In genomic region chr14:55721353-55721752, GRCh38 we compare ENCODE assay signal across 10 cellular contexts.
A peak's percentile ranks its signal among the peaks of the same experiment; 100 is the strongest.
DNase-seq lines count a peak whose midpoint lies in the region; ATAC-seq, FAIRE-seq and TF ChIP-seq lines count a peak whose summit lies in the region.
"Had no signal": no experiment of that assay in that cellular context is flagged by ENCODE, and none has a peak within 500 bp of the region (broad histone marks: within the 10 kb centered on the region; RNA-seq: fewer than 3 reads in every experiment).

No MANE protein-coding gene starts in this region.

- H3K9ac ChIP-seq in keratinocyte (ENCODE audit: control insufficient read depth, extremely low read depth, insufficient read depth, low read length), result no peak overlapping the region

- intact Hi-C loops in adrenal gland (cut with DNase I) (no loop called here), vagina (cut with DNase I) (no loop called here)

- no peak overlapping the region; the same call in 1 of the 2 replicates for H3K4me3 Mint-ChIP-seq in HFFc6
- H3K4me3 Mint-ChIP-seq: activated naive CD8-positive, alpha-beta T cell treated with anti-CD3 and anti-CD28 coated beads, Interleukin-2, amount 10 ng/mL, durations not matched to agents 7 days and 5 days had no signal

- dilution Hi-C loops in keratinocyte (cut with MboI; ENCODE audit: extremely low pct_ligation_motif_present, low sequenced_read_pairs), result no loop called here

- H2AFZ ChIP-seq in keratinocyte (ENCODE audit: control insufficient read depth, low read length), result no peak overlapping the region

- no peak for ATAC-seq in GM21390 (IDR thresholded peaks at IDR 0.05; ENCODE audit: unreplicated experiment)

- H3K36me3 Mint-ChIP-seq in HFFc6 (ENCODE audit: low read depth), result no peaks in the 10 kb centered on the region
- H3K36me3 Mint-ChIP-seq: activated naive CD8-positive, alpha-beta T cell treated with anti-CD3 and anti-CD28 coated beads, Interleukin-2, amount 10 ng/mL, durations not matched to agents 7 days and 5 days had no signal

- H3K27ac ChIP-seq in adrenal gland, result no peak overlapping the region
- no peak overlapping the region for H3K27ac ChIP-seq in keratinocyte (ENCODE audit: control insufficient read depth, insufficient read depth, low read length)
- no peak overlapping the region for H3K27ac ChIP-seq in vagina

- H3K27ac Mint-ChIP-seq in HFFc6, result no peak overlapping the region
- H3K27ac Mint-ChIP-seq: activated naive CD8-positive, alpha-beta T cell treated with anti-CD3 and anti-CD28 coated beads, Interleukin-2, amount 10 ng/mL, durations not matched to agents 7 days and 5 days had no signal

- H3K4me3 ChIP-seq in adrenal gland, result no peak overlapping the region
- H3K4me3 ChIP-seq in keratinocyte (ENCODE audit: control insufficient read depth in 2 of 3, extremely low read depth in 1 of 3, insufficient read depth in 2 of 3, low read depth in 1 of 3, low read length in 3 of 3), result no peak overlapping the region
- no peak overlapping the region for H3K4me3 ChIP-seq in vagina

- peak; percentile 93 for FAIRE-seq in keratinocyte (lab: Jason Lieb, UNC)

- 13 to 50% (median 39%) methylated on average over 1 of the region's 1 CpG for WGBS in adrenal gland, 4 donors

- peak; percentile 30 for TF ChIP-seq CTCF in HFFc6 (IDR thresholded peaks at IDR 0.05)
- TF ChIP-seq CTCF in adrenal gland (IDR thresholded peaks at IDR 0.05), result peak in 2 of 6 experiments; percentile 4 to 13
- TF ChIP-seq CTCF in keratinocyte (optimal IDR thresholded peaks at IDR 0.05 in 1 of 3, IDR thresholded peaks at IDR 0.05 in 1 of 3, conservative IDR thresholded peaks at IDR 0.05 in 1 of 3; ENCODE audit: extremely low read depth in 1 of 3, insufficient read depth in 2 of 3, low read length in 3 of 3), result peak in 2 of 3 experiments; percentile 9 to 16
- no peak for TF ChIP-seq CTCF in vagina (IDR thresholded peaks at IDR 0.05)

- H3K4me1 ChIP-seq in adrenal gland (replicated peaks in 1 of 2) (no peaks in the 10 kb centered on the region), keratinocyte (ENCODE audit: control insufficient read depth, extremely low read depth, insufficient read depth, low read length) (peaks cover 9% of the 10 kb centered on the region), vagina (no peaks in the 10 kb centered on the region)

- peak overlapping the region; percentile 17 for H3K4me2 ChIP-seq in keratinocyte (ENCODE audit: control insufficient read depth, extremely low read depth, insufficient read depth, low read depth, low read length)

- no peaks in the 10 kb centered on the region for H3K9me3 Mint-ChIP-seq in HFFc6
- H3K9me3 Mint-ChIP-seq: activated naive CD8-positive, alpha-beta T cell treated with anti-CD3 and anti-CD28 coated beads, Interleukin-2, amount 10 ng/mL, durations not matched to agents 7 days and 5 days had no signal

- H4K20me1 ChIP-seq in keratinocyte (ENCODE audit: control insufficient read depth, extremely low read depth, insufficient read depth, low read length), result no peaks in the 10 kb centered on the region

- peaks cover 1% of the 10 kb centered on the region for H3K27me3 Mint-ChIP-seq in HFFc6 (ENCODE audit: insufficient read depth)
- H3K27me3 Mint-ChIP-seq: activated naive CD8-positive, alpha-beta T cell treated with anti-CD3 and anti-CD28 coated beads, Interleukin-2, amount 10 ng/mL, durations not matched to agents 7 days and 5 days had no signal

- H3K79me2 ChIP-seq in keratinocyte (ENCODE audit: control insufficient read depth, insufficient read depth, low read length), result no peaks in the 10 kb centered on the region

- peak; percentile 4 to 14 for DNase-seq in AML-193 (lab: John Stamatoyannopoulos, UW)
- DNase-seq in HFFc6, result peak; percentile 77
- DNase-seq in adrenal gland, result peak; percentile 51 to 82 (median 73)
- peak; percentile 59 for DNase-seq in keratinocyte (ENCODE audit: low read depth, low spot score)
- no peak for DNase-seq in DMS53 (lab: John Stamatoyannopoulos, UW)
- no peak for DNase-seq in vagina (ENCODE audit: extremely low spot score in 2 of 2)
- no peak for DNase-seq in cerebellum (ENCODE audit: low spot score)
- DNase-seq: activated naive CD8-positive, alpha-beta T cell treated with anti-CD3 and anti-CD28 coated beads, Interleukin-2, amount 10 ng/mL, durations not matched to agents 7 days and 5 days; hippocampal formation had no signal

- H3K27me3 ChIP-seq in adrenal gland (no peaks in the 10 kb centered on the region), keratinocyte (ENCODE audit: control insufficient read depth, extremely low read depth, insufficient read depth, low read length) (peaks cover 38% of the 10 kb centered on the region), vagina (no peaks in the 10 kb centered on the region)

- TF ChIP-seq POLR2A in adrenal gland (IDR thresholded peaks at IDR 0.05), result no peak
- TF ChIP-seq POLR2A in vagina (IDR thresholded peaks at IDR 0.05), result no peak

- no peaks in the 10 kb centered on the region for H3K36me3 ChIP-seq in adrenal gland (replicated peaks in 1 of 2)
- no peaks in the 10 kb centered on the region for H3K36me3 ChIP-seq in keratinocyte (ENCODE audit: control insufficient read depth in 2 of 2, extremely low read depth in 1 of 2, insufficient read depth in 2 of 2, low read length in 2 of 2)
- no peaks in the 10 kb centered on the region for H3K36me3 ChIP-seq in vagina

- no peaks in the 10 kb centered on the region for H3K9me3 ChIP-seq in adrenal gland (replicated peaks in 1 of 3)
- no peaks in the 10 kb centered on the region for H3K9me3 ChIP-seq in keratinocyte (ENCODE audit: control insufficient read depth, low read depth, low read length)
- no peaks in the 10 kb centered on the region for H3K9me3 ChIP-seq in vagina

- H3K9me1 ChIP-seq in keratinocyte (ENCODE audit: control insufficient read depth, extremely low read depth, insufficient read depth, low read length), result no peaks in the 10 kb centered on the region

- H3K4me1 Mint-ChIP-seq in HFFc6 (ENCODE audit: low read depth), result peaks cover 15% of the 10 kb centered on the region

Comparison
In these comparisons a context has a peak if more than half of its experiments do, and no peak if none do; other contexts are left out.
1. DNase-seq: peak in AML-193 (2 of 2), HFFc6 (single experiment), adrenal gland (7 of 7) and keratinocyte (single experiment); none in DMS53 (single experiment), vagina (0 of 2) and cerebellum (single experiment).
2. CTCF ChIP-seq: peak in HFFc6 (single experiment) and keratinocyte (2 of 3); none in vagina (0 of 3).